Comparison of ENCODE assay signal across 9 cellular contexts in genomic region chr16:57299719-57300386, GRCh38. TPM values are rescaled to one million over a fixed set of nuclear protein-coding genes. Genes with fewer than 3 reads are reported as not detected.
A peak's percentile ranks its signal among the peaks of the same experiment; 100 is the strongest.
DNase-seq lines count a peak whose midpoint lies in the region; ATAC-seq and TF ChIP-seq lines count a peak whose summit lies in the region.
"Had no signal": no experiment of that assay in that cellular context is flagged by ENCODE, and none has a peak within 500 bp of the region (broad histone marks: within the 10 kb centered on the region; RNA-seq: fewer than 3 reads in every experiment).

No MANE protein-coding gene starts in this region.

- H3K27me3 Mint-ChIP-seq in endothelial cell (ENCODE audit: unreplicated experiment) (peaks cover 9% of the 10 kb centered on the region), mesothelial cell of epicardium (ENCODE audit: low read depth) (no peaks in the 10 kb centered on the region)

- ATAC-seq in GM19463 (IDR thresholded peaks at IDR 0.05; ENCODE audit: unreplicated experiment), result peak; percentile 45

- H3K9me3 Mint-ChIP-seq in endothelial cell (ENCODE audit: unreplicated experiment) (no peaks in the 10 kb centered on the region), mesothelial cell of epicardium (no peaks in the 10 kb centered on the region)

- H3K36me3 Mint-ChIP-seq in endothelial cell (ENCODE audit: low read depth, unreplicated experiment) (no peaks in the 10 kb centered on the region), mesothelial cell of epicardium (no peaks in the 10 kb centered on the region)

- H3K27ac Mint-ChIP-seq in endothelial cell (ENCODE audit: unreplicated experiment) (no peak overlapping the region), mesothelial cell of epicardium (no peak overlapping the region)

- no peak overlapping the region for H3K4me3 Mint-ChIP-seq in endothelial cell (ENCODE audit: unreplicated experiment)
- no peak overlapping the region for H3K4me3 Mint-ChIP-seq in mesothelial cell of epicardium

- peak; percentile 37 for TF ChIP-seq CTCF in endothelial cell (IDR thresholded peaks at IDR 0.05; ENCODE audit: unreplicated experiment)
- TF ChIP-seq CTCF in mesothelial cell of epicardium (IDR thresholded peaks at IDR 0.05; ENCODE audit: unreplicated experiment), result no peak

- H3K4me1 Mint-ChIP-seq in endothelial cell (ENCODE audit: unreplicated experiment) (no peaks in the 10 kb centered on the region), mesothelial cell of epicardium (no peaks in the 10 kb centered on the region)

- DNase-seq in CD1c-positive myeloid dendritic cell (ENCODE audit: extremely low spot score), result peak; percentile 89
- DNase-seq in HK-2 (ENCODE audit: unreplicated experiment), result peak; percentile 90
- DNase-seq in NOMO-1 treated with dmso at 0.1 percent for 144 hours (lab: John Stamatoyannopoulos, UW; ENCODE audit: unreplicated experiment), result peak; percentile 83
- DNase-seq in activated CD8-positive, alpha-beta memory T cell treated with anti-CD3 and anti-CD28 coated beads, Interleukin-2, amount 50 U/mL, for 24 hours (ENCODE audit: extremely low read depth), result peak; percentile 72
- peak; percentile 84 for DNase-seq in endothelial cell (ENCODE audit: low spot score)
- peak; percentile 70 to 90 for DNase-seq in mesothelial cell of epicardium (ENCODE audit: low spot score in 2 of 2, unreplicated experiment in 2 of 2)
- peak; percentile 66 to 76 for DNase-seq in stimulated activated CD8-positive, alpha-beta memory T cell treated with anti-CD3 and anti-CD28 coated beads, Interleukin-15, amount 100 ng/mL, for 48 hours (ENCODE audit: low read depth in 2 of 2)

RNA-seq across cellular contexts. Expression of gene PLLP, which starts 15.4 kb away (rescaled TPM):
- 3.3 TPM for total RNA-seq in endothelial cell (ENCODE audit: unreplicated experiment)
- 1.1 to 1.8 TPM (median 1.2 TPM) in 3 replicates for total RNA-seq in mesothelial cell of epicardium

RNA-seq across cellular contexts. Expression of gene ARL2BP, which starts 54.8 kb away (rescaled TPM):
- total RNA-seq in endothelial cell (ENCODE audit: unreplicated experiment) (46.7 TPM), mesothelial cell of epicardium (34.4 to 38.2 TPM (median 35.9 TPM) in 3 replicates)

RNA-seq across cellular contexts. Expression of gene CCL22, which starts 58.7 kb away (rescaled TPM):
- total RNA-seq in endothelial cell (ENCODE audit: unreplicated experiment) (not detected), mesothelial cell of epicardium (not detected in 3 replicates)
- total RNA-seq: frontal cortex had no signal

Comparison
In these comparisons a context has a peak if more than half of its experiments do, and no peak if none do; other contexts are left out.
1. Peak in every context shown above with its lines: DNase-seq and ATAC-seq.